25 cellular contexts compared by ENCODE assay signal in genomic region chr2:120372816-120373215, GRCh38. TPM values are rescaled to one million over a fixed set of nuclear protein-coding genes. Genes with fewer than 3 reads are reported as not detected.
"Had no signal": no experiment of that assay in that cellular context is flagged by ENCODE, and none has a peak within 500 bp of the region (broad histone marks: within the 10 kb centered on the region; RNA-seq: fewer than 3 reads in every experiment).

No MANE protein-coding gene starts in this region.

- H3K27ac Mint-ChIP-seq: activated CD4-positive, alpha-beta memory T cell treated with anti-CD3 and anti-CD28 coated beads, Interleukin-2, amount 10 ng/mL, durations not matched to agents 7 days and 5 days; activated CD4-positive, alpha-beta T cell treated with anti-CD3 and anti-CD28 coated beads, Interleukin-2, amount 10 ng/mL, durations not matched to agents 7 days and 5 days; activated T-helper 17 cell treated with anti-CD3 and anti-CD28 coated beads, Interleukin-2, amount 50 U/mL, for 72 hours; effector memory CD8-positive, alpha-beta T cell; natural killer cell had no signal

- H3K36me3 Mint-ChIP-seq: natural killer cell, WTC11 had no signal

- FAIRE-seq: astrocyte had no signal

- H3K4me3 ChIP-seq: gastrocnemius medialis, hepatocyte, testis, transverse colon, uterus had no signal

- H3K36me3 ChIP-seq: brain microvascular endothelial cell, gastrocnemius medialis, transverse colon, uterus had no signal

- DNase-seq: activated CD4-positive, alpha-beta memory T cell treated with anti-CD3 and anti-CD28 coated beads, Interleukin-2, amount 10 ng/mL, durations not matched to agents 7 days and 5 days; activated CD4-positive, alpha-beta T cell treated with anti-CD3 and anti-CD28 coated beads for 1 hour; activated CD4-positive, alpha-beta T cell treated with anti-CD3 and anti-CD28 coated beads, Interleukin-2, amount 10 ng/mL, durations not matched to agents 7 days and 5 days; activated gamma-delta T cell treated with Interleukin-2 at 50 U/mL for 16 hours; activated naive CD4-positive, alpha-beta T cell treated with anti-CD3 and anti-CD28 coated beads, Interleukin-2, amount 50 U/mL, for 16 hours; activated T-cell treated with anti-CD3 and anti-CD28 coated beads, Interleukin-2, amount 50 U/mL, for 4 hours; amniotic stem cell; brain microvascular endothelial cell; caudate nucleus; cortex of kidney; effector memory CD8-positive, alpha-beta T cell; erythroblast; gastrocnemius medialis; natural killer cell; stimulated activated CD4-positive, alpha-beta T cell treated with anti-CD3 and anti-CD28 coated beads, Interleukin-2, amount 100 ng/mL, for 48 hours; stimulated activated naive CD8-positive, alpha-beta T cell treated with anti-CD3 and anti-CD28 coated beads, Interleukin-15, Interleukin-2, amounts not matched to agents 100 U/mL and 50 U/mL, for 24 hours; T-helper 2 cell; testis; transverse colon; uterus had no signal

- H3K4me2 ChIP-seq: hepatocyte had no signal

- ATAC-seq: activated T-cell treated with anti-CD3 and anti-CD28 coated beads, Interleukin-2, amount 50 U/mL, for 4 hours; activated T-helper 17 cell treated with anti-CD3 and anti-CD28 coated beads, Interleukin-2, amount 50 U/mL, for 72 hours; effector memory CD8-positive, alpha-beta T cell; gastrocnemius medialis; right cardiac atrium; stimulated activated naive CD8-positive, alpha-beta T cell treated with anti-CD3 and anti-CD28 coated beads, Interleukin-15, Interleukin-2, amounts not matched to agents 100 U/mL and 50 U/mL, for 24 hours had no signal

- H3K79me2 ChIP-seq: hepatocyte had no signal

- H3K9me3 Mint-ChIP-seq: activated CD4-positive, alpha-beta memory T cell treated with anti-CD3 and anti-CD28 coated beads, Interleukin-2, amount 10 ng/mL, durations not matched to agents 7 days and 5 days; activated CD4-positive, alpha-beta T cell treated with anti-CD3 and anti-CD28 coated beads, Interleukin-2, amount 10 ng/mL, durations not matched to agents 7 days and 5 days; activated T-cell treated with anti-CD3 and anti-CD28 coated beads, Interleukin-2, amount 50 U/mL, for 4 hours; activated T-helper 17 cell treated with anti-CD3 and anti-CD28 coated beads, Interleukin-2, amount 50 U/mL, for 72 hours; effector memory CD8-positive, alpha-beta T cell; natural killer cell; WTC11 had no signal

- H3K4me3 Mint-ChIP-seq: activated CD4-positive, alpha-beta memory T cell treated with anti-CD3 and anti-CD28 coated beads, Interleukin-2, amount 10 ng/mL, durations not matched to agents 7 days and 5 days; activated CD4-positive, alpha-beta T cell treated with anti-CD3 and anti-CD28 coated beads, Interleukin-2, amount 10 ng/mL, durations not matched to agents 7 days and 5 days; activated T-cell treated with anti-CD3 and anti-CD28 coated beads, Interleukin-2, amount 50 U/mL, for 4 hours; activated T-helper 17 cell treated with anti-CD3 and anti-CD28 coated beads, Interleukin-2, amount 50 U/mL, for 72 hours; effector memory CD8-positive, alpha-beta T cell; natural killer cell; WTC11 had no signal

- H3K27ac ChIP-seq: brain microvascular endothelial cell, gastrocnemius medialis, hepatocyte, testis, transverse colon, uterus had no signal

- H3K27me3 ChIP-seq: gastrocnemius medialis, hepatocyte, testis, uterus had no signal

- H3K9me3 ChIP-seq: gastrocnemius medialis, testis, transverse colon, uterus had no signal

- H3K4me1 Mint-ChIP-seq: activated CD4-positive, alpha-beta memory T cell treated with anti-CD3 and anti-CD28 coated beads, Interleukin-2, amount 10 ng/mL, durations not matched to agents 7 days and 5 days; activated CD4-positive, alpha-beta T cell treated with anti-CD3 and anti-CD28 coated beads, Interleukin-2, amount 10 ng/mL, durations not matched to agents 7 days and 5 days; activated T-helper 17 cell treated with anti-CD3 and anti-CD28 coated beads, Interleukin-2, amount 50 U/mL, for 72 hours; natural killer cell had no signal

- H3K4me1 ChIP-seq: gastrocnemius medialis, testis, transverse colon, uterus had no signal

- H2AFZ ChIP-seq: hepatocyte had no signal

RNA-seq across cellular contexts. Expression of gene INHBB, which starts 26.9 kb away (rescaled TPM):
- total RNA-seq: activated CD4-positive, alpha-beta memory T cell treated with anti-CD3 and anti-CD28 coated beads, Interleukin-2, amount 10 ng/mL, durations not matched to agents 7 days and 5 days; activated CD4-positive, alpha-beta T cell treated with anti-CD3 and anti-CD28 coated beads, Interleukin-2, amount 10 ng/mL, durations not matched to agents 7 days and 5 days; activated T-helper 17 cell treated with anti-CD3 and anti-CD28 coated beads, Interleukin-2, amount 50 U/mL, for 72 hours had no signal
